In the genomic region with DNA sequence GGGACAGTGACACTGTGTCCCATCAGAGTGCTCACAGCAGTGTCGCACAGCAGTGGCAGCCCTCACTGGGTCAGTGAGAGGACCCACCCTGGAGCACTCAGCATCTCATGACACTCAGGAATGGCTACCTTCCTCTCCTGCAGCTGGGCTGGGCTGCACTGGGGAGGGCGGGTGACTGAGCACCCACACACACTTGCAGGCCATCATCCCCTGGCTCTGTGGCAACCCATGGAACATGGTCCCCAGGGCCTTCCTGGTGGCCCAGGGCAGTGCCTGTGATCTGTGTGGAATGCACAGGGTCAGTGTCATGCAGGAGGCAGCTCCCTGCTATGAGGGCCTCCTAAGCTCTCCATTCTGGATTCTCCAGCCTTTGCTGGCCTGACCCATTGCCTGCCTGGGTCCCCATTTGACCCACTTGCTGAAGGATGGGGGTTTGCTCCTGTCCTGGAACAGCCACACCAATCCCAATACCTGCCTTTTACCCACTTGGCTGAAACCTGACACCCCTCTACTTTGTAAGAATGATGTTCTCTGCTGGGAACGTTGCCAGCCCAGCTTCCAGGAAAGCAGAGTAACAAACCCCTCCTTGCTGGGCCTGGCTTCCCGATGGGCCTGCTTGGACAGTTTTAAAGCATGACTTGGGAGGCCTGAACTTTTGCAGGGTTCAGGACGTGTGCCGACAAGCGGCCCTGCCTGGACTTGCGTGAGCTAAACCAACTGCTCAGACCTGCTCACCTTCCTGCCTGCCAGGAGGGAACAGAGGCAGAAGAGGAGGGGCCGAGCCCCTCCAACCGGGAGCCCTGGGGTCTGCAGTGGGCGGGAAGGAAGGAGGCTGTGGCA, we compare ENCODE assay signal across 9 cellular contexts. TPM values are rescaled to one million over a fixed set of nuclear protein-coding genes. Genes with fewer than 3 reads are reported as not detected.
DNase-seq lines count a peak whose midpoint lies in the region; ATAC-seq and TF ChIP-seq lines count a peak whose summit lies in the region.
"Had no signal": no experiment of that assay in that cellular context is flagged by ENCODE, and none has a peak within 500 bp of the region (broad histone marks: within the 10 kb centered on the region; RNA-seq: fewer than 3 reads in every experiment).

No MANE protein-coding gene starts in this region.

- peaks cover 3 to 19% of the 10 kb centered on the region in 2 donors for H3K36me3 Mint-ChIP-seq in CD14-positive monocyte

- H3K9me3 Mint-ChIP-seq in CD14-positive monocyte = no peaks in the 10 kb centered on the region
- H3K9me3 Mint-ChIP-seq: neural crest cell had no signal

- TF ChIP-seq CTCF in cardiac fibroblast (IDR thresholded peaks at IDR 0.05; ENCODE audit: low read depth, low read length) (no peak), liver (IDR thresholded peaks at IDR 0.05; ENCODE audit: low read depth, low read length, missing input control) (no peak), CD14-positive monocyte (IDR thresholded peaks at IDR 0.05) (no peak)

- no peak for ATAC-seq in GM18519 (IDR thresholded peaks at IDR 0.05; ENCODE audit: low FRiP score, unreplicated experiment)

- H3K4me3 Mint-ChIP-seq in CD14-positive monocyte = no peak overlapping the region
- H3K4me3 Mint-ChIP-seq: neural crest cell had no signal

- H3K9ac ChIP-seq in liver (ENCODE audit: low read depth in 1 of 2, low read length in 2 of 2) = peak overlapping the region in 1 of 2 donors; percentile 34

- H3K4me3 ChIP-seq in cardiac fibroblast (replicated peaks in 1 of 2; ENCODE audit: low read depth in 2 of 2, low read length in 2 of 2) (no peak overlapping the region), liver (ENCODE audit: low read depth in 1 of 3, low read length in 3 of 3) (no peak overlapping the region)

- peaks cover 0 to 4% (median 2%) of the 10 kb centered on the region in 3 donors for H3K27me3 Mint-ChIP-seq in CD14-positive monocyte (ENCODE audit: low read depth in 3 of 3)

- no peaks in the 10 kb centered on the region for H3K9me3 ChIP-seq in liver (ENCODE audit: control insufficient read depth in 4 of 4, low read length in 3 of 4)

- 33% methylated on average over 11 of the region's 11 CpGs for WGBS in liver

- peaks cover 11% of the 10 kb centered on the region for H3K4me1 Mint-ChIP-seq in CD14-positive monocyte

- H3K4me1 ChIP-seq in liver (ENCODE audit: control insufficient read depth in 4 of 4, insufficient read depth in 4 of 4, low read length in 3 of 4) = peaks cover 50 to 74% (median 60%) of the 10 kb centered on the region in 4 donors

- no peaks in the 10 kb centered on the region for H3K36me3 ChIP-seq in liver (ENCODE audit: control insufficient read depth in 4 of 4, insufficient read depth in 3 of 4, low read depth in 1 of 4, low read length in 3 of 4)

- H3K27ac Mint-ChIP-seq in CD14-positive monocyte = no peak overlapping the region

- DNase-seq in GM04503 (ENCODE audit: low read depth) = peak; percentile 85
- DNase-seq in NCI-H2171 treated with DMSO at 0.1 percent for 48 hours (lab: John Stamatoyannopoulos, UW) = peak; percentile 98
- DNase-seq in cardiac fibroblast (ENCODE audit: low read depth in 2 of 2) = peak; percentile 92 to 99
- peak; percentile 98 for DNase-seq in ureter (ENCODE audit: low spot score)
- no peak for DNase-seq in NOMO-1 treated with dmso at 0.1 percent for 144 hours (lab: John Stamatoyannopoulos, UW; ENCODE audit: unreplicated experiment)
- DNase-seq in CD14-positive monocyte (ENCODE audit: low spot score) = no peak

- no peaks in the 10 kb centered on the region for H3K27me3 ChIP-seq in liver (ENCODE audit: control insufficient read depth in 4 of 4, insufficient read depth in 4 of 4, low read length in 3 of 4)

- peak overlapping the region; percentile 81 to 85 for H3K27ac ChIP-seq in liver (ENCODE audit: low read depth in 1 of 2, low read length in 2 of 2)

- intact Hi-C loops in CD14-positive monocyte (cut with micrococcal nuclease) = no loop called here

- peak; percentile 46 to 50 for TF ChIP-seq RAD21 in liver (IDR thresholded peaks at IDR 0.05)

TF ChIP-seq in liver, 16 proteins besides CTCF, POLR2A, EP300 and RAD21:
- TF ChIP-seq, protein P1, sequence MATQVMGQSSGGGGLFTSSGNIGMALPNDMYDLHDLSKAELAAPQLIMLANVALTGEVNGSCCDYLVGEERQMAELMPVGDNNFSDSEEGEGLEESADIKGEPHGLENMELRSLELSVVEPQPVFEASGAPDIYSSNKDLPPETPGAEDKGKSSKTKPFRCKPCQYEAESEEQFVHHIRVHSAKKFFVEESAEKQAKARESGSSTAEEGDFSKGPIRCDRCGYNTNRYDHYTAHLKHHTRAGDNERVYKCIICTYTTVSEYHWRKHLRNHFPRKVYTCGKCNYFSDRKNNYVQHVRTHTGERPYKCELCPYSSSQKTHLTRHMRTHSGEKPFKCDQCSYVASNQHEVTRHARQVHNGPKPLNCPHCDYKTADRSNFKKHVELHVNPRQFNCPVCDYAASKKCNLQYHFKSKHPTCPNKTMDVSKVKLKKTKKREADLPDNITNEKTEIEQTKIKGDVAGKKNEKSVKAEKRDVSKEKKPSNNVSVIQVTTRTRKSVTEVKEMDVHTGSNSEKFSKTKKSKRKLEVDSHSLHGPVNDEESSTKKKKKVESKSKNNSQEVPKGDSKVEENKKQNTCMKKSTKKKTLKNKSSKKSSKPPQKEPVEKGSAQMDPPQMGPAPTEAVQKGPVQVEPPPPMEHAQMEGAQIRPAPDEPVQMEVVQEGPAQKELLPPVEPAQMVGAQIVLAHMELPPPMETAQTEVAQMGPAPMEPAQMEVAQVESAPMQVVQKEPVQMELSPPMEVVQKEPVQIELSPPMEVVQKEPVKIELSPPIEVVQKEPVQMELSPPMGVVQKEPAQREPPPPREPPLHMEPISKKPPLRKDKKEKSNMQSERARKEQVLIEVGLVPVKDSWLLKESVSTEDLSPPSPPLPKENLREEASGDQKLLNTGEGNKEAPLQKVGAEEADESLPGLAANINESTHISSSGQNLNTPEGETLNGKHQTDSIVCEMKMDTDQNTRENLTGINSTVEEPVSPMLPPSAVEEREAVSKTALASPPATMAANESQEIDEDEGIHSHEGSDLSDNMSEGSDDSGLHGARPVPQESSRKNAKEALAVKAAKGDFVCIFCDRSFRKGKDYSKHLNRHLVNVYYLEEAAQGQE (IDR thresholded peaks at IDR 0.05) = peak; percentile 32
- TF ChIP-seq, protein P2, sequence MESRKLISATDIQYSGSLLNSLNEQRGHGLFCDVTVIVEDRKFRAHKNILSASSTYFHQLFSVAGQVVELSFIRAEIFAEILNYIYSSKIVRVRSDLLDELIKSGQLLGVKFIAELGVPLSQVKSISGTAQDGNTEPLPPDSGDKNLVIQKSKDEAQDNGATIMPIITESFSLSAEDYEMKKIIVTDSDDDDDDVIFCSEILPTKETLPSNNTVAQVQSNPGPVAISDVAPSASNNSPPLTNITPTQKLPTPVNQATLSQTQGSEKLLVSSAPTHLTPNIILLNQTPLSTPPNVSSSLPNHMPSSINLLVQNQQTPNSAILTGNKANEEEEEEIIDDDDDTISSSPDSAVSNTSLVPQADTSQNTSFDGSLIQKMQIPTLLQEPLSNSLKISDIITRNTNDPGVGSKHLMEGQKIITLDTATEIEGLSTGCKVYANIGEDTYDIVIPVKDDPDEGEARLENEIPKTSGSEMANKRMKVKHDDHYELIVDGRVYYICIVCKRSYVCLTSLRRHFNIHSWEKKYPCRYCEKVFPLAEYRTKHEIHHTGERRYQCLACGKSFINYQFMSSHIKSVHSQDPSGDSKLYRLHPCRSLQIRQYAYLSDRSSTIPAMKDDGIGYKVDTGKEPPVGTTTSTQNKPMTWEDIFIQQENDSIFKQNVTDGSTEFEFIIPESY (IDR thresholded peaks at IDR 0.05) = peak; percentile 20
- no peak for TF ChIP-seq FOXA2 (IDR thresholded peaks at IDR 0.05)
- TF ChIP-seq SP1 (IDR thresholded peaks at IDR 0.05) = peak; percentile 84
- TF ChIP-seq, protein P3, sequence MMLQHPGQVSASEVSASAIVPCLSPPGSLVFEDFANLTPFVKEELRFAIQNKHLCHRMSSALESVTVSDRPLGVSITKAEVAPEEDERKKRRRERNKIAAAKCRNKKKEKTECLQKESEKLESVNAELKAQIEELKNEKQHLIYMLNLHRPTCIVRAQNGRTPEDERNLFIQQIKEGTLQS (IDR thresholded peaks at IDR 0.05) = no peak
- TF ChIP-seq FOXA1 (IDR thresholded peaks at IDR 0.05) = peak; percentile 35
- TF ChIP-seq RXRA (IDR thresholded peaks at IDR 0.05) = peak; percentile 94 to 96
- TF ChIP-seq GABPA (IDR thresholded peaks at IDR 0.05 in 1 of 2, conservative IDR thresholded peaks at IDR 0.05 in 1 of 2) = peak in 1 of 2 donors; percentile 15
- peak in 1 of 2 donors; percentile 44 for TF ChIP-seq EGR1 (IDR thresholded peaks at IDR 0.05; ENCODE audit: low read depth in 2 of 2)
- TF ChIP-seq, protein P4, sequence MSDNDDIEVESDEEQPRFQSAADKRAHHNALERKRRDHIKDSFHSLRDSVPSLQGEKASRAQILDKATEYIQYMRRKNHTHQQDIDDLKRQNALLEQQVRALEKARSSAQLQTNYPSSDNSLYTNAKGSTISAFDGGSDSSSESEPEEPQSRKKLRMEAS (IDR thresholded peaks at IDR 0.05) = peak; percentile 63
- TF ChIP-seq JUND (IDR thresholded peaks at IDR 0.05) = peak; percentile 39 to 66
- TF ChIP-seq TAF1 (conservative IDR thresholded peaks at IDR 0.05) = no peak
- peak; percentile 75 for TF ChIP-seq NR2F2 (IDR thresholded peaks at IDR 0.05)
- TF ChIP-seq YY1 (IDR thresholded peaks at IDR 0.05) = peak; percentile 89
- TF ChIP-seq HNF4G (IDR thresholded peaks at IDR 0.05) = no peak
- peak; percentile 47 to 58 for TF ChIP-seq HNF4A (conservative IDR thresholded peaks at IDR 0.05)
TF ChIP-seq in liver: peak in this region for 12.

RNA-seq across cellular contexts. Expression of a gene that starts 13.7 kb away (rescaled TPM):
- total RNA-seq in liver (10 to 100 TPM; 19.1 to 31.9 TPM), ureter (56.0 TPM)
- polyA plus RNA-seq in liver (10 to 100 TPM; 17.9 to 31.7 TPM), CD14-positive monocyte (1 to 10 TPM; 2.9 to 4.0 TPM)

Comparison
In these comparisons a context has a peak if more than half of its experiments do, and no peak if none do; other contexts are left out.
1. DNase-seq: peak in GM04503 (single experiment), NCI-H2171 treated with DMSO at 0.1 percent for 48 hours (single experiment), cardiac fibroblast (2 of 2) and ureter (single experiment); none in NOMO-1 treated with dmso at 0.1 percent for 144 hours (single experiment) and CD14-positive monocyte (single experiment).